4 cellular contexts compared by ENCODE assay signal in the genomic region with DNA sequence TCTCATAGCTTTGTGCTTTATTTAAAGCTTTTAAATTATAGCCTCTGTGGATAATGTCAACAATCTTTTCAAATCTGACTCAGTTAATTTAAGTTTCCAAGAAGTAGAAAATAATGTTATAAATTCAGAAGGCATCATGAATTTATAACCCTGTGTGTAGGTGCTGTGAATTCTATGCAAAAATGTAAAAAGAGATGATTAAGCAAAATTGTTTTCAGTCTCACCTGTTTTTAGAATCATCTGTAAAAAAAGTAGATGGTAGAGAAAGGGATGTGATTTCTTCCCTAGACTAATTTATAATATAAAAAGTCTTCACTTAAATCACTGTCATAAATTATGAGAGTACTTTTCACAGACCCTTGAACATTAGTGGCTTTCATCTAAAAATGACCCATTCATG.
TF ChIP-seq lines count a peak whose summit lies in the region.

No MANE protein-coding gene starts in this region.

TF ChIP-seq in A549, 52 proteins besides CTCF, POLR2A, EP300 and RAD21:
- TF ChIP-seq NR3C1 (IDR thresholded peaks at IDR 0.05), result no peak
- no peak for TF ChIP-seq EHF (CRISPR knock-in tag; IDR thresholded peaks at IDR 0.05)
- TF ChIP-seq MAFK (IDR thresholded peaks at IDR 0.05; ENCODE audit: partially characterized antibody), result peak; percentile 71
- no peak for TF ChIP-seq ELK1 (IDR thresholded peaks at IDR 0.05; ENCODE audit: low read depth, low read length)
- no peak for TF ChIP-seq CBX8 (IDR thresholded peaks at IDR 0.05)

TF ChIP-seq in IMR-90, 13 proteins besides CTCF, POLR2A, EP300 and RAD21:
- TF ChIP-seq USF2 (IDR thresholded peaks at IDR 0.05; ENCODE audit: low read depth, low read length) (no peak), MXI1 (IDR thresholded peaks at IDR 0.05; ENCODE audit: borderline replicate concordance, low read depth, low read length) (no peak), CEBPB (IDR thresholded peaks at IDR 0.05; ENCODE audit: low read depth, low read length) (no peak), MAFK (IDR thresholded peaks at IDR 0.05; ENCODE audit: low read depth, low read length) (peak; percentile 66)
TF ChIP-seq in IMR-90: peak in this region for 1.

TF ChIP-seq in K562, 482 proteins besides CTCF, POLR2A, EP300 and RAD21:
- TF ChIP-seq MAFK (IDR thresholded peaks at IDR 0.05; ENCODE audit: low read length) (peak; percentile 37; the same call in 1 of the 2 replicates), MAFF (IDR thresholded peaks at IDR 0.05; ENCODE audit: low read length) (peak; percentile 61; the same call in 1 of the 2 replicates), BCLAF1 (IDR thresholded peaks at IDR 0.05; ENCODE audit: borderline replicate concordance in 1 of 2, control insufficient read depth in 1 of 2, low read depth in 2 of 2, low read length in 1 of 2) (no peak), ZNF316 (IDR thresholded peaks at IDR 0.05) (peak; percentile 89), ZNF507 (tag; conservative IDR thresholded peaks at IDR 0.05) (no peak), C11orf30 (IDR thresholded peaks at IDR 0.05; ENCODE audit: low read depth) (peak; percentile 75), SP2 (IDR thresholded peaks at IDR 0.05; ENCODE audit: extremely low read depth, low read depth, low read length, poor library complexity, severe bottlenecking) (no peak), ZNF280B (CRISPR knock-in tag; IDR thresholded peaks at IDR 0.05) (no peak), NRF1 (conservative IDR thresholded peaks at IDR 0.05 in 1 of 2, IDR thresholded peaks at IDR 0.05 in 1 of 2) (no peak), MAFG (tag; conservative IDR thresholded peaks at IDR 0.05) (peak; percentile 52; the same call in 1 of the 2 replicates)

TF ChIP-seq in neural cell, 6 proteins besides CTCF, POLR2A, EP300 and RAD21:
- TF ChIP-seq EZH2 (IDR thresholded peaks at IDR 0.05; ENCODE audit: borderline replicate concordance, insufficient read depth, low read length, poor library complexity, severe bottlenecking) (no peak), TAF1 (IDR thresholded peaks at IDR 0.05; ENCODE audit: low read depth) (no peak), SMC3 (conservative IDR thresholded peaks at IDR 0.05; ENCODE audit: poor library complexity) (no peak), POLR2AphosphoS5 (IDR thresholded peaks at IDR 0.05) (no peak), MXI1 (conservative IDR thresholded peaks at IDR 0.05; ENCODE audit: poor library complexity, severe bottlenecking) (no peak)
- TF ChIP-seq, protein P1, sequence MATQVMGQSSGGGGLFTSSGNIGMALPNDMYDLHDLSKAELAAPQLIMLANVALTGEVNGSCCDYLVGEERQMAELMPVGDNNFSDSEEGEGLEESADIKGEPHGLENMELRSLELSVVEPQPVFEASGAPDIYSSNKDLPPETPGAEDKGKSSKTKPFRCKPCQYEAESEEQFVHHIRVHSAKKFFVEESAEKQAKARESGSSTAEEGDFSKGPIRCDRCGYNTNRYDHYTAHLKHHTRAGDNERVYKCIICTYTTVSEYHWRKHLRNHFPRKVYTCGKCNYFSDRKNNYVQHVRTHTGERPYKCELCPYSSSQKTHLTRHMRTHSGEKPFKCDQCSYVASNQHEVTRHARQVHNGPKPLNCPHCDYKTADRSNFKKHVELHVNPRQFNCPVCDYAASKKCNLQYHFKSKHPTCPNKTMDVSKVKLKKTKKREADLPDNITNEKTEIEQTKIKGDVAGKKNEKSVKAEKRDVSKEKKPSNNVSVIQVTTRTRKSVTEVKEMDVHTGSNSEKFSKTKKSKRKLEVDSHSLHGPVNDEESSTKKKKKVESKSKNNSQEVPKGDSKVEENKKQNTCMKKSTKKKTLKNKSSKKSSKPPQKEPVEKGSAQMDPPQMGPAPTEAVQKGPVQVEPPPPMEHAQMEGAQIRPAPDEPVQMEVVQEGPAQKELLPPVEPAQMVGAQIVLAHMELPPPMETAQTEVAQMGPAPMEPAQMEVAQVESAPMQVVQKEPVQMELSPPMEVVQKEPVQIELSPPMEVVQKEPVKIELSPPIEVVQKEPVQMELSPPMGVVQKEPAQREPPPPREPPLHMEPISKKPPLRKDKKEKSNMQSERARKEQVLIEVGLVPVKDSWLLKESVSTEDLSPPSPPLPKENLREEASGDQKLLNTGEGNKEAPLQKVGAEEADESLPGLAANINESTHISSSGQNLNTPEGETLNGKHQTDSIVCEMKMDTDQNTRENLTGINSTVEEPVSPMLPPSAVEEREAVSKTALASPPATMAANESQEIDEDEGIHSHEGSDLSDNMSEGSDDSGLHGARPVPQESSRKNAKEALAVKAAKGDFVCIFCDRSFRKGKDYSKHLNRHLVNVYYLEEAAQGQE (IDR thresholded peaks at IDR 0.05; ENCODE audit: borderline replicate concordance), result no peak
